In the genomic region with DNA sequence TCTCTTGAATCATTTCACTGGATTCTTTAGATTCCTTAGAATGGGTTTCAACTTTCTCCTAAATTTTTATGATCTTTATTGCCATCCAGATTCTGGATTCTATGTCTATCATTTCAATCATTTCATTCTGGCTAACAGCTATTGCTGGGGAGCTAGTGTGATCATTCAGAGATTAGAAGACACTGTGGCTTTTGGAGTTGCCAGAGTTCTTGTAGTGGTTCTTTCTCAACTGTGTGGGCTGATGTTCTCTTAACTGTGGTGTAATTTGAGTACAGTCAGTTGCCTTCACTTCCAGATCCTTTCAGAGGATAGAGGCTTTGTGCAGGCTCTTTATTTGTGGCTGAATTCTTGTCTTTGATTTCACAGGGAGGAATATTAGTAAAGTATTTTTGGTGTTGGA, we compare ENCODE assay signal across 1 cellular context.
TF ChIP-seq lines count a peak whose summit lies in the region.

No MANE protein-coding gene starts in this region.

TF ChIP-seq in GM23338, 12 proteins besides CTCF, POLR2A, EP300 and RAD21 (continued from another document):
- TF ChIP-seq STAT1 (IDR thresholded peaks at IDR 0.05; ENCODE audit: unreplicated experiment) (no peak), JUNB (IDR thresholded peaks at IDR 0.05; ENCODE audit: unreplicated experiment) (no peak)
